In the genomic region with DNA sequence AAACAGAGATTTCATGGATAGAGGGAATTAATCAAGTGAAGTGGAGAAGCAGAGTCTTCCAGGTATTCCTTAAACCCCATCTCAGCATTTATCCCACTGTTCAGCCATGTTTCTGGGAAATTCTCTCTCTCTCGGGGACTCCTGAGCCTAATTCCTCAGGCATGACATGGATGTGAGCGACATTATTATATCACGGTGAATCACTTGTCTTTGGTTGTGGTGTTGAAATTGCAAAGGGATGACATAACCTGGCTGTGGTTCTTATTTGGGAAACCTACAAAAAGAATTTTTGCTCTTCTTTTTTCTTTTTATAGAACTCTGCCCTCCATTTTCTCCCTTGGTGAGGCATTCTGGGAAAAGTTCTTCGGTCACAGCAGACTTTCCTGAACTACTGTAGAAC, we compare ENCODE assay signal across 17 cellular contexts.
DNase-seq lines count a peak whose midpoint lies in the region; FAIRE-seq and TF ChIP-seq lines count a peak whose summit lies in the region.
"Had no signal": no experiment of that assay in that cellular context is flagged by ENCODE, and none has a peak within 500 bp of the region (broad histone marks: within the 10 kb centered on the region; RNA-seq: fewer than 3 reads in every experiment).

No MANE protein-coding gene starts in this region.

- no peak overlapping the region for H3K4me3 Mint-ChIP-seq in astrocyte (ENCODE audit: unreplicated experiment)

- no peaks in the 10 kb centered on the region for H4K20me1 ChIP-seq in astrocyte (ENCODE audit: insufficient read depth, low read length)

- H3K36me3 Mint-ChIP-seq in astrocyte (ENCODE audit: low read depth, unreplicated experiment): no peaks in the 10 kb centered on the region

- H3K9ac ChIP-seq in astrocyte (ENCODE audit: low read length): peak overlapping the region; percentile 25
- H3K9ac ChIP-seq: parathyroid adenoma had no signal

- no peaks in the 10 kb centered on the region for H3K79me2 ChIP-seq in astrocyte (ENCODE audit: insufficient read depth, low read length)
- H3K79me2 ChIP-seq: parathyroid adenoma had no signal

- H3K4me1 Mint-ChIP-seq in astrocyte (ENCODE audit: low read depth, unreplicated experiment): peaks cover 29% of the 10 kb centered on the region

- no peak overlapping the region for H3K4me3 ChIP-seq in astrocyte (ENCODE audit: insufficient read depth, low read depth, low read length)
- H3K4me3 ChIP-seq: upper lobe of right lung had no signal

- no peaks in the 10 kb centered on the region for H3K9me3 ChIP-seq in astrocyte (ENCODE audit: insufficient read depth, low read depth, low read length)
- H3K9me3 ChIP-seq: upper lobe of right lung had no signal

- H3K27me3 ChIP-seq in astrocyte (ENCODE audit: insufficient read depth, low read length): no peaks in the 10 kb centered on the region
- H3K27me3 ChIP-seq: upper lobe of right lung had no signal

- no peak for TF ChIP-seq POLR2A in erythroblast (IDR thresholded peaks at IDR 0.05; ENCODE audit: low read length)

- peak overlapping the region; percentile 86 for H3K27ac ChIP-seq in astrocyte (ENCODE audit: low read depth, low read length)
- H3K27ac ChIP-seq: parathyroid adenoma, upper lobe of right lung had no signal

- H3K27me3 Mint-ChIP-seq in astrocyte (ENCODE audit: low read depth, unreplicated experiment): no peaks in the 10 kb centered on the region

- peaks cover 3% of the 10 kb centered on the region for H3K9me3 Mint-ChIP-seq in astrocyte (ENCODE audit: unreplicated experiment)

- DNase-seq in AG08395 (ENCODE audit: low spot score) (peak; percentile 80), HS-27A (ENCODE audit: low read depth) (peak; percentile 84), astrocyte (ENCODE audit: low read depth) (peak; percentile 88), hepatic stellate cell (ENCODE audit: low spot score) (peak; percentile 21), NCI-H2081 treated with DMSO at 0.1 percent for 48 hours (lab: John Stamatoyannopoulos, UW) (no peak), DMS 273 (lab: John Stamatoyannopoulos, UW; ENCODE audit: unreplicated experiment) (no peak), erythroblast (lab: John Stamatoyannopoulos, UW) (no peak)
- DNase-seq in stimulated activated CD4-positive, alpha-beta T cell treated with anti-CD3 and anti-CD28 coated beads, Interleukin-15, amount 100 ng/mL, for 24 hours: no peak
- DNase-seq: activated CD4-positive, alpha-beta T cell treated with anti-CD3 and anti-CD28 coated beads, Interleukin-2, amount 50 U/mL, for 4 hours; central memory CD4-positive, alpha-beta T cell; Kasumi-1; midbrain; NCI-H2171 treated with DMSO at 0.1 percent for 48 hours; stimulated activated CD8-positive, alpha-beta memory T cell treated with anti-CD3 and anti-CD28 coated beads, Interleukin-4, amount 100 ng/mL, for 48 hours; upper lobe of right lung had no signal

- H3K4me2 ChIP-seq in astrocyte (ENCODE audit: low read length): peak overlapping the region; percentile 24

- TF ChIP-seq CTCF in astrocyte (IDR thresholded peaks at IDR 0.05; ENCODE audit: insufficient read depth, low read depth, low read length): no peak

- peaks cover 30% of the 10 kb centered on the region for H3K4me1 ChIP-seq in astrocyte (ENCODE audit: insufficient read depth, low read length)
- H3K4me1 ChIP-seq: parathyroid adenoma, upper lobe of right lung had no signal

- H2AFZ ChIP-seq in astrocyte (ENCODE audit: low read depth, low read length): peak overlapping the region; percentile 4
- H2AFZ ChIP-seq: parathyroid adenoma had no signal

- H3K27ac Mint-ChIP-seq in astrocyte (ENCODE audit: unreplicated experiment): peak overlapping the region; percentile 87

- no peaks in the 10 kb centered on the region for H3K36me3 ChIP-seq in astrocyte (ENCODE audit: insufficient read depth, low read length)
- H3K36me3 ChIP-seq: upper lobe of right lung had no signal

- FAIRE-seq in astrocyte (lab: Jason Lieb, UNC): peak; percentile 66
- FAIRE-seq: endothelial cell of umbilical vein had no signal

Comparison
In these comparisons a context has a peak if more than half of its experiments do, and no peak if none do; other contexts are left out.
1. DNase-seq: peak in AG08395 (single experiment), HS-27A (single experiment), astrocyte (single experiment) and hepatic stellate cell (single experiment); none in NCI-H2081 treated with DMSO at 0.1 percent for 48 hours (single experiment), DMS 273 (single experiment), erythroblast (0 of 2) and stimulated activated CD4-positive, alpha-beta T cell treated with anti-CD3 and anti-CD28 coated beads, Interleukin-15, amount 100 ng/mL, for 24 hours (single experiment).